11 cellular contexts compared by ENCODE assay signal in the genomic region with DNA sequence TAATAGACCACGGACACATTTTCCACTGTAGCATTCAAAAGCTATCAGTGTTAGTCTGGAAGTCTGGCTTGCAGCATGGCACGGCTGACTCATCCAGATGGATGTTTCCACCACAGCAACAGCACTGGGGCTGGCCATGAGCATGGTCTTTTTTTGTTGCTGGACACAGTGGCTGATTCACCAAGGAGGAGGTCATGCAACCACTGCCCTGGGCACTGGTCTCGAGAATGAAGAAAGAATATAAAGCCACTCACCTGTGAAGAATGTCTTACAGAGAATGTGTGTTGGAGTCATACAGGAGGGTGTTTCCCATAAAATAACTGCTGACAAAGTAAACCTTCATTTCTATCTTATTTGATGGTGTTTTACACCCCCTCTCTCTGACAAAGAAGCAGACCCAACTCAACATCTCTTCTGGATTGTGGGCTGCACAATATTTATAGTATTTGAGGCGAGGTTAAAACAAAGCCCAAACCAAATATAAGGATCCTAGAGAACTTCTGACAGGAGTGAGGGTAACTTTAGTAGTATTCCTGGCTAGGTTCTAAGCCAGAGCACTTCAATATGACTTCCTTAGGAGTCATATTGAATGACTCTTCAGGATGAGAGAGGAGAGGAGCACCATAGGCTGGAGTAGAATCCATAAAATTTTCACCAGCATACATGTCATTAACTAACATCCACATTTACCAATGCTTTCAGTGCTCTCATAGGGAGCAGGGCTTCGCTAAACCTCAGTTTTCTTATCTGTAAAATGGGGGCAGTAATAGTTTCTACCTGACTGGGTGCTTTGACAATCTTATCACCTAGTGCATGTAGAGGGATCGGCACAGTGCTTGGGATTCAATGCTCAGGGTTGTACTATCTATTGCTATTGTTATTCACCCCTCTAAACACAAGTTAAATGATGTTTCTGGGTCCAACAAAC.
DNase-seq lines count a peak whose midpoint lies in the region; ATAC-seq, FAIRE-seq and TF ChIP-seq lines count a peak whose summit lies in the region.
"Had no signal": no experiment of that assay in that cellular context is flagged by ENCODE, and none has a peak within 500 bp of the region (broad histone marks: within the 10 kb centered on the region; RNA-seq: fewer than 3 reads in every experiment).

No MANE protein-coding gene starts in this region.

- H3K27me3 ChIP-seq in Panc1 (ENCODE audit: control insufficient read depth, insufficient read depth, low read length) = no peaks in the 10 kb centered on the region
- H3K27me3 ChIP-seq in muscle layer of colon (ENCODE audit: control insufficient read depth in 1 of 2, insufficient read depth in 2 of 2, low read length in 2 of 2) = no peaks in the 10 kb centered on the region
- H3K27me3 ChIP-seq: BLaER1, neutrophil had no signal

- FAIRE-seq in GM19239 (lab: Jason Lieb, UNC) = no peak

- in situ Hi-C loops in Panc1 (cut with HindIII; ENCODE audit: low pct_unique_long_range_greater_than_20kb, low sequenced_read_pairs) = no loop called here

- intact Hi-C loops in Panc1 (cut with micrococcal nuclease; ENCODE audit: unreplicated experiment) = loop anchor here (10.0 kb wide), 2 partner anchors 119 to 259 kb away; a partner anchor contains a TSS

- H3K9me3 ChIP-seq in Panc1 (ENCODE audit: control insufficient read depth, insufficient read depth, low read depth, low read length) (no peaks in the 10 kb centered on the region), muscle layer of colon (ENCODE audit: low read length) (no peaks in the 10 kb centered on the region)
- H3K9me3 ChIP-seq: BLaER1, neutrophil had no signal

- H3K4me1 ChIP-seq in Panc1 (ENCODE audit: control insufficient read depth, insufficient read depth, low read length) = peaks cover 50% of the 10 kb centered on the region
- peaks cover 63% of the 10 kb centered on the region for H3K4me1 ChIP-seq in muscle layer of colon (ENCODE audit: insufficient read depth, low read length)
- H3K4me1 ChIP-seq: BLaER1 had no signal

- H3K36me3 ChIP-seq in Panc1 (ENCODE audit: control insufficient read depth, insufficient read depth, low read length) = no peaks in the 10 kb centered on the region
- no peaks in the 10 kb centered on the region for H3K36me3 ChIP-seq in muscle layer of colon (ENCODE audit: insufficient read depth, low read length)
- H3K36me3 ChIP-seq: BLaER1 had no signal

- H3K9ac ChIP-seq in muscle layer of colon (ENCODE audit: low read length) = no peak overlapping the region
- H3K9ac ChIP-seq: BLaER1 had no signal

- no peak overlapping the region for H3K4me3 ChIP-seq in Panc1 (ENCODE audit: low read depth in 2 of 2, low read length in 2 of 2)
- H3K4me3 ChIP-seq in muscle layer of colon (ENCODE audit: low read depth in 1 of 2, low read length in 2 of 2) = no peak overlapping the region
- H3K4me3 ChIP-seq: BLaER1 had no signal

- peak; percentile 91 for ATAC-seq in Panc1
- ATAC-seq in GM18517 (IDR thresholded peaks at IDR 0.05; ENCODE audit: unreplicated experiment) = no peak

- TF ChIP-seq CTCF in Panc1 (IDR thresholded peaks at IDR 0.05) = no peak

- no TSS peak for BruUV-seq in Panc1 (replicated peaks; lab: Mats Ljungman, UMichigan)

- POLR2A ChIA-PET in Panc1 (lab: Charles Lee) = interaction anchor here (0.5 kb wide), 1 partner anchor 697 kb away, joined by 3 read pairs; no protein-coding TSS in a partner anchor

- H3K27ac ChIP-seq in Panc1 (ENCODE audit: low read length) (peak overlapping the region; percentile 81), muscle layer of colon (ENCODE audit: low read depth, low read length) (peak overlapping the region; percentile 64)
- H3K27ac ChIP-seq: BLaER1, neutrophil had no signal

- CTCF ChIA-PET in Panc1 (lab: Charles Lee) = no interaction called here

- DNase-seq in A172 (ENCODE audit: low spot score) (peak; percentile 96), Panc1 (ENCODE audit: low read depth, low spot score) (peak; percentile 92), fibroblast of gingiva (ENCODE audit: low read depth) (peak; percentile 90), GDM1 (lab: John Stamatoyannopoulos, UW) (no peak), GM19239 (ENCODE audit: insufficient read length, low spot score) (no peak)
- DNase-seq in activated T-cell treated with anti-CD3 and anti-CD28 coated beads, Interleukin-2, amount 50 U/mL, for 48 hours = no peak
- DNase-seq: activated B cell treated with CpG ODN at 0.5 μM for 24 hours had no signal

Comparison
In these comparisons a context has a peak if more than half of its experiments do, and no peak if none do; other contexts are left out.
1. DNase-seq: peak in A172 (single experiment), Panc1 (single experiment) and fibroblast of gingiva (single experiment); none in GDM1 (single experiment), activated T-cell treated with anti-CD3 and anti-CD28 coated beads, Interleukin-2, amount 50 U/mL, for 48 hours (0 of 2) and GM19239 (single experiment).